In genomic region chr22:37369536-37369935, GRCh38 we compare ENCODE assay signal across 22 cellular contexts.
DNase-seq lines count a peak whose midpoint lies in the region; ATAC-seq and TF ChIP-seq lines count a peak whose summit lies in the region.
"Had no signal": no experiment of that assay in that cellular context is flagged by ENCODE, and none has a peak within 500 bp of the region (broad histone marks: within the 10 kb centered on the region; RNA-seq: fewer than 3 reads in every experiment).

No MANE protein-coding gene starts in this region.

- H3K9ac ChIP-seq in BLaER1 = peak overlapping the region; percentile 79

- H3K4me1 Mint-ChIP-seq in stimulated activated naive B cell treated with anti-CD40 and anti-IgM and Interleukin-4, amounts not matched to agents 10 μg/mL and 1 μg/mL and 100 μg/mL, for 72 hours = peaks cover 47 to 65% of the 10 kb centered on the region in 2 donors
- H3K4me1 Mint-ChIP-seq: CD4-positive, alpha-beta memory T cell had no signal

- peaks cover 6 to 7% of the 10 kb centered on the region in 2 donors for H3K27me3 Mint-ChIP-seq in stimulated activated naive B cell treated with anti-CD40 and anti-IgM and Interleukin-4, amounts not matched to agents 10 μg/mL and 1 μg/mL and 100 μg/mL, for 72 hours
- H3K27me3 Mint-ChIP-seq: CD4-positive, alpha-beta memory T cell had no signal

- H4K20me1 ChIP-seq in BLaER1 = 0 out of 2 replicates have a peak, but pooled peaks cover 9% of the 10 kb centered on the region

- H3K36me3 Mint-ChIP-seq in stimulated activated naive B cell treated with anti-CD40 and anti-IgM and Interleukin-4, amounts not matched to agents 10 μg/mL and 1 μg/mL and 100 μg/mL, for 72 hours = no peaks in the 10 kb centered on the region
- H3K36me3 Mint-ChIP-seq: CD4-positive, alpha-beta memory T cell had no signal

- DNase-seq in NCI-H69 (lab: John Stamatoyannopoulos, UW) (peak; percentile 19), WERI-Rb-1 (no peak), NCI-H1105 treated with DMSO at 0.1 percent for 48 hours (lab: John Stamatoyannopoulos, UW) (no peak)
- no peak for DNase-seq in stimulated activated naive B cell treated with anti-CD40 and anti-IgM and Interleukin-4, amounts not matched to agents 10 μg/mL and 1 μg/mL and 100 μg/mL, for 72 hours
- DNase-seq: C1 segment of cervical spinal cord; CD4-positive, alpha-beta memory T cell; COR-L47; DMS53; NCI-H1048; NCI-H1417 treated with DMSO at 0.1 percent for 48 hours; NCI-H1694 treated with DMSO at 0.1 percent for 48 hours; NCI-H2081; NCI-H2171; NCI-H345; NCI-H510A treated with DMSO at 0.1 percent for 48 hours; NCI-H774; SJCRH30 had no signal

- H3K27me3 ChIP-seq in BLaER1 (peaks cover 6% of the 10 kb centered on the region; the same call in 1 of the 2 replicates), WERI-Rb-1 (ENCODE audit: insufficient read depth, low read depth, severe bottlenecking) (no peaks in the 10 kb centered on the region)

- H3K27ac ChIP-seq in BLaER1 = peak overlapping the region; percentile 93
- H3K27ac ChIP-seq in WERI-Rb-1 = peak overlapping the region; percentile 54
- H3K27ac ChIP-seq: SJCRH30 had no signal

- no peak overlapping the region for H3K4me3 Mint-ChIP-seq in stimulated activated naive B cell treated with anti-CD40 and anti-IgM and Interleukin-4, amounts not matched to agents 10 μg/mL and 1 μg/mL and 100 μg/mL, for 72 hours
- H3K4me3 Mint-ChIP-seq: CD4-positive, alpha-beta memory T cell had no signal

- TF ChIP-seq POLR2A in GM18505 (IDR thresholded peaks at IDR 0.05; ENCODE audit: borderline replicate concordance, extremely low read depth, insufficient read depth, insufficient read length) = no peak

- H3K36me3 ChIP-seq in BLaER1 = no peaks in the 10 kb centered on the region
- H3K36me3 ChIP-seq in WERI-Rb-1 = no peaks in the 10 kb centered on the region
- H3K36me3 ChIP-seq: SJCRH30 had no signal

- H3K4me3 ChIP-seq in BLaER1 (peak overlapping the region; percentile 76), WERI-Rb-1 (ENCODE audit: low read depth, low read length) (no peak overlapping the region)
- H3K4me3 ChIP-seq: GM12878, SJCRH30 had no signal

- H3K27ac Mint-ChIP-seq in stimulated activated naive B cell treated with anti-CD40 and anti-IgM and Interleukin-4, amounts not matched to agents 10 μg/mL and 1 μg/mL and 100 μg/mL, for 72 hours = peak overlapping the region; percentile 47
- H3K27ac Mint-ChIP-seq: CD4-positive, alpha-beta memory T cell had no signal

- H3K4me2 ChIP-seq in BLaER1 = peak overlapping the region; percentile 100

- H3K4me1 ChIP-seq in BLaER1 = peaks cover 96% of the 10 kb centered on the region
- H3K4me1 ChIP-seq: SJCRH30 had no signal

- no peak for ATAC-seq in stimulated activated naive B cell treated with anti-CD40 and anti-IgM and Interleukin-4, amounts not matched to agents 10 μg/mL and 1 μg/mL and 100 μg/mL, for 72 hours (replicated peaks)
- ATAC-seq in GM18505 (IDR thresholded peaks at IDR 0.05; ENCODE audit: unreplicated experiment) (no peak), GM19035 (IDR thresholded peaks at IDR 0.05; ENCODE audit: unreplicated experiment) (no peak)
- ATAC-seq: SK-N-SH treated with all-trans-retinoic acid at 6 μM for 48 hours had no signal

- H3K9me3 ChIP-seq in BLaER1 = no peaks in the 10 kb centered on the region
- no peaks in the 10 kb centered on the region for H3K9me3 ChIP-seq in WERI-Rb-1 (ENCODE audit: severe bottlenecking)
- H3K9me3 ChIP-seq: SJCRH30 had no signal

- no peaks in the 10 kb centered on the region for H3K9me3 Mint-ChIP-seq in stimulated activated naive B cell treated with anti-CD40 and anti-IgM and Interleukin-4, amounts not matched to agents 10 μg/mL and 1 μg/mL and 100 μg/mL, for 72 hours
- H3K9me3 Mint-ChIP-seq: CD4-positive, alpha-beta memory T cell had no signal

- TF ChIP-seq CTCF in WERI-Rb-1 (IDR thresholded peaks at IDR 0.05; ENCODE audit: low read depth, low read length) = no peak
